8 cellular contexts compared by ENCODE assay signal in genomic region chr1:228445524-228445866, GRCh38. TPM values are rescaled to one million over a fixed set of nuclear protein-coding genes. Genes with fewer than 3 reads are reported as not detected.
DNase-seq lines count a peak whose midpoint lies in the region; ATAC-seq, FAIRE-seq and TF ChIP-seq lines count a peak whose summit lies in the region.

No MANE protein-coding gene starts in this region.

- ATAC-seq in stimulated activated memory B cell treated with anti-CD40 and anti-IgM and Interleukin-4, amounts not matched to agents 10 μg/mL and 1 μg/mL and 100 μg/mL, for 72 hours = no peak
- no peak for ATAC-seq in HG03342 (IDR thresholded peaks at IDR 0.05; ENCODE audit: unreplicated experiment)
- no peak for ATAC-seq in HG03520 (IDR thresholded peaks at IDR 0.05; ENCODE audit: unreplicated experiment)

- peaks cover 2% of the 10 kb centered on the region for H3K36me3 Mint-ChIP-seq in T-helper 1 cell treated with Interleukin-12 subunit alpha and Interleukin-12 subunit beta and Interleukin-4 antibody, amounts not matched to agents 30 μg/mL and 1 μg/mL, for 36 hours (ENCODE audit: low read depth)
- no peaks in the 10 kb centered on the region for H3K36me3 Mint-ChIP-seq in activated T-helper 2 cell treated with anti-CD3 and anti-CD28 coated beads, Interferon-gamma antibody, Interleukin-2, Interleukin-4, amounts not matched to agents 10 μg/mL and 5 μg/mL and 100 μg/mL, durations not matched to agents 14 hours and 24 hours and 36 hours (ENCODE audit: low read depth)
- H3K36me3 Mint-ChIP-seq in stimulated activated memory B cell treated with anti-CD40 and anti-IgM and Interleukin-4, amounts not matched to agents 10 μg/mL and 1 μg/mL and 100 μg/mL, for 72 hours = no peaks in the 10 kb centered on the region

- H3K4me1 Mint-ChIP-seq in T-helper 1 cell treated with Interleukin-12 subunit alpha and Interleukin-12 subunit beta and Interleukin-4 antibody, amounts not matched to agents 30 μg/mL and 1 μg/mL, for 36 hours (ENCODE audit: low read depth) = peaks cover 19% of the 10 kb centered on the region
- H3K4me1 Mint-ChIP-seq in activated T-helper 2 cell treated with anti-CD3 and anti-CD28 coated beads, Interferon-gamma antibody, Interleukin-2, Interleukin-4, amounts not matched to agents 10 μg/mL and 5 μg/mL and 100 μg/mL, durations not matched to agents 14 hours and 24 hours and 36 hours (ENCODE audit: low read depth) = peaks cover 15% of the 10 kb centered on the region
- peaks cover 15% of the 10 kb centered on the region for H3K4me1 Mint-ChIP-seq in stimulated activated memory B cell treated with anti-CD40 and anti-IgM and Interleukin-4, amounts not matched to agents 10 μg/mL and 1 μg/mL and 100 μg/mL, for 72 hours

- H3K27ac Mint-ChIP-seq in T-helper 1 cell treated with Interleukin-12 subunit alpha and Interleukin-12 subunit beta and Interleukin-4 antibody, amounts not matched to agents 30 μg/mL and 1 μg/mL, for 36 hours = peak overlapping the region; percentile 12
- peak overlapping the region; percentile 68 for H3K27ac Mint-ChIP-seq in activated T-helper 2 cell treated with anti-CD3 and anti-CD28 coated beads, Interferon-gamma antibody, Interleukin-2, Interleukin-4, amounts not matched to agents 10 μg/mL and 5 μg/mL and 100 μg/mL, durations not matched to agents 14 hours and 24 hours and 36 hours
- peak overlapping the region; percentile 19 for H3K27ac Mint-ChIP-seq in stimulated activated memory B cell treated with anti-CD40 and anti-IgM and Interleukin-4, amounts not matched to agents 10 μg/mL and 1 μg/mL and 100 μg/mL, for 72 hours

- TF ChIP-seq POLR2A in GM12891 (IDR thresholded peaks at IDR 0.05; ENCODE audit: low read depth, low read length) = no peak

- peak overlapping the region; percentile 81 for H3K4me3 Mint-ChIP-seq in T-helper 1 cell treated with Interleukin-12 subunit alpha and Interleukin-12 subunit beta and Interleukin-4 antibody, amounts not matched to agents 30 μg/mL and 1 μg/mL, for 36 hours
- H3K4me3 Mint-ChIP-seq in activated T-helper 2 cell treated with anti-CD3 and anti-CD28 coated beads, Interferon-gamma antibody, Interleukin-2, Interleukin-4, amounts not matched to agents 10 μg/mL and 5 μg/mL and 100 μg/mL, durations not matched to agents 14 hours and 24 hours and 36 hours (ENCODE audit: low read depth) = peak overlapping the region; percentile 74
- H3K4me3 Mint-ChIP-seq in stimulated activated memory B cell treated with anti-CD40 and anti-IgM and Interleukin-4, amounts not matched to agents 10 μg/mL and 1 μg/mL and 100 μg/mL, for 72 hours = peak overlapping the region; percentile 62

- peak overlapping the region; percentile 44 for H3K4me3 ChIP-seq in iPS-11a (ENCODE audit: low read depth, low read length)

- H3K9me3 Mint-ChIP-seq in T-helper 1 cell treated with Interleukin-12 subunit alpha and Interleukin-12 subunit beta and Interleukin-4 antibody, amounts not matched to agents 30 μg/mL and 1 μg/mL, for 36 hours = no peaks in the 10 kb centered on the region
- no peaks in the 10 kb centered on the region for H3K9me3 Mint-ChIP-seq in activated T-helper 2 cell treated with anti-CD3 and anti-CD28 coated beads, Interferon-gamma antibody, Interleukin-2, Interleukin-4, amounts not matched to agents 10 μg/mL and 5 μg/mL and 100 μg/mL, durations not matched to agents 14 hours and 24 hours and 36 hours
- no peaks in the 10 kb centered on the region for H3K9me3 Mint-ChIP-seq in stimulated activated memory B cell treated with anti-CD40 and anti-IgM and Interleukin-4, amounts not matched to agents 10 μg/mL and 1 μg/mL and 100 μg/mL, for 72 hours

- peaks cover 56% of the 10 kb centered on the region for H3K27me3 Mint-ChIP-seq in T-helper 1 cell treated with Interleukin-12 subunit alpha and Interleukin-12 subunit beta and Interleukin-4 antibody, amounts not matched to agents 30 μg/mL and 1 μg/mL, for 36 hours (ENCODE audit: low read depth)
- H3K27me3 Mint-ChIP-seq in activated T-helper 2 cell treated with anti-CD3 and anti-CD28 coated beads, Interferon-gamma antibody, Interleukin-2, Interleukin-4, amounts not matched to agents 10 μg/mL and 5 μg/mL and 100 μg/mL, durations not matched to agents 14 hours and 24 hours and 36 hours (ENCODE audit: low read depth) = peaks cover 49% of the 10 kb centered on the region
- H3K27me3 Mint-ChIP-seq in stimulated activated memory B cell treated with anti-CD40 and anti-IgM and Interleukin-4, amounts not matched to agents 10 μg/mL and 1 μg/mL and 100 μg/mL, for 72 hours = peaks cover 79% of the 10 kb centered on the region

- intact Hi-C loops in activated T-helper 2 cell treated with anti-CD3 and anti-CD28 coated beads, Interferon-gamma antibody, Interleukin-2, Interleukin-4, amounts not matched to agents 10 μg/mL and 5 μg/mL and 100 μg/mL, durations not matched to agents 14 hours and 24 hours and 36 hours (cut with micrococcal nuclease) = no loop called here

- FAIRE-seq in GM12891 (lab: Jason Lieb, UNC) = no peak

- no peak for DNase-seq in T-helper 1 cell
- DNase-seq in activated T-helper 2 cell treated with anti-CD3 and anti-CD28 coated beads, Interferon-gamma antibody, Interleukin-2, Interleukin-4, amounts not matched to agents 10 μg/mL and 5 μg/mL and 100 μg/mL, durations not matched to agents 14 hours and 24 hours and 36 hours (ENCODE audit: low spot score) = no peak
- DNase-seq in GM12891 (ENCODE audit: insufficient read length, low spot score) = no peak

TF ChIP-seq in GM12891, 5 proteins besides CTCF, POLR2A, EP300 and RAD21:
- TF ChIP-seq SPI1 (IDR thresholded peaks at IDR 0.05; ENCODE audit: low read depth, low read length) (no peak), POU2F2 (IDR thresholded peaks at IDR 0.05; ENCODE audit: low read depth, low read length) (no peak), PAX5 (IDR thresholded peaks at IDR 0.05; ENCODE audit: insufficient read depth, low read length, severe bottlenecking) (no peak), TAF1 (IDR thresholded peaks at IDR 0.05; ENCODE audit: low read depth, low read length) (no peak), POLR2AphosphoS5 (IDR thresholded peaks at IDR 0.05; ENCODE audit: low read depth, low read length) (no peak)

RNA-seq across cellular contexts. Expression of gene TRIM17, which starts 28.8 kb away (rescaled TPM):
- 2.3 and 2.7 TPM in 2 replicates for total RNA-seq in activated T-helper 2 cell treated with anti-CD3 and anti-CD28 coated beads, Interferon-gamma antibody, Interleukin-2, Interleukin-4, amounts not matched to agents 10 μg/mL and 5 μg/mL and 100 μg/mL, durations not matched to agents 14 hours and 24 hours and 36 hours
- polyA plus RNA-seq in GM12891 (2012; ENCODE audit: low read depth, missing spikeins) = 0.26 TPM

RNA-seq across cellular contexts. Expression of gene TRIM11, which starts 38.9 kb away (rescaled TPM):
- 58.3 and 60.5 TPM in 2 replicates for total RNA-seq in activated T-helper 2 cell treated with anti-CD3 and anti-CD28 coated beads, Interferon-gamma antibody, Interleukin-2, Interleukin-4, amounts not matched to agents 10 μg/mL and 5 μg/mL and 100 μg/mL, durations not matched to agents 14 hours and 24 hours and 36 hours
- 12.6 TPM for polyA plus RNA-seq in GM12891 (2012; ENCODE audit: low read depth, missing spikeins)

RNA-seq across cellular contexts. Expression of gene RNF187, which starts 41.7 kb away (rescaled TPM):
- 146 and 154 TPM in 2 replicates for total RNA-seq in activated T-helper 2 cell treated with anti-CD3 and anti-CD28 coated beads, Interferon-gamma antibody, Interleukin-2, Interleukin-4, amounts not matched to agents 10 μg/mL and 5 μg/mL and 100 μg/mL, durations not matched to agents 14 hours and 24 hours and 36 hours
- polyA plus RNA-seq in GM12891 (2012; ENCODE audit: low read depth, missing spikeins) = 51.7 TPM

Comparison
In these comparisons a context has a peak if more than half of its experiments do, and no peak if none do; other contexts are left out.
1. H3K27ac Mint-ChIP-seq: peak in every context shown above with its lines; median percentile 68 in activated T-helper 2 cell treated with anti-CD3 and anti-CD28 coated beads, Interferon-gamma antibody, Interleukin-2, Interleukin-4, amounts not matched to agents 10 μg/mL and 5 μg/mL and 100 μg/mL, durations not matched to agents 14 hours and 24 hours and 36 hours; 19 in stimulated activated memory B cell treated with anti-CD40 and anti-IgM and Interleukin-4, amounts not matched to agents 10 μg/mL and 1 μg/mL and 100 μg/mL, for 72 hours; 12 in T-helper 1 cell treated with Interleukin-12 subunit alpha and Interleukin-12 subunit beta and Interleukin-4 antibody, amounts not matched to agents 30 μg/mL and 1 μg/mL, for 36 hours.